ENCODE assay signal across 1 cellular context in genomic region chr20:6663104-6663503, GRCh38.
TF ChIP-seq lines count a peak whose summit lies in the region.

No MANE protein-coding gene starts in this region.

TF ChIP-seq in HepG2, 621 proteins besides CTCF, POLR2A, EP300 and RAD21 (continued from another document):
- TF ChIP-seq TBX2 (CRISPR knock-in tag; IDR thresholded peaks at IDR 0.05; ENCODE audit: borderline replicate concordance) = no peak
- TF ChIP-seq WIZ (CRISPR knock-in tag; IDR thresholded peaks at IDR 0.05) = no peak
- no peak for TF ChIP-seq ZNF563 (CRISPR knock-in tag; IDR thresholded peaks at IDR 0.05)
- TF ChIP-seq AHDC1 (CRISPR knock-in tag; IDR thresholded peaks at IDR 0.05; ENCODE audit: borderline replicate concordance) = peak; percentile 32; the same call in 1 of the 2 replicates
- no peak for TF ChIP-seq ELF3 (CRISPR knock-in tag; IDR thresholded peaks at IDR 0.05)
- no peak for TF ChIP-seq DDIT3 (CRISPR knock-in tag; IDR thresholded peaks at IDR 0.05)
- TF ChIP-seq CHD4 (IDR thresholded peaks at IDR 0.05; ENCODE audit: borderline replicate concordance, low read length) = no peak
- 0 out of 2 replicates have a peak, but pooled peaks have one; percentile 14 for TF ChIP-seq TCF7 (IDR thresholded peaks at IDR 0.05; ENCODE audit: low read depth)
- TF ChIP-seq ZNF205 (CRISPR knock-in tag; IDR thresholded peaks at IDR 0.05) = no peak
- TF ChIP-seq, protein P1, sequence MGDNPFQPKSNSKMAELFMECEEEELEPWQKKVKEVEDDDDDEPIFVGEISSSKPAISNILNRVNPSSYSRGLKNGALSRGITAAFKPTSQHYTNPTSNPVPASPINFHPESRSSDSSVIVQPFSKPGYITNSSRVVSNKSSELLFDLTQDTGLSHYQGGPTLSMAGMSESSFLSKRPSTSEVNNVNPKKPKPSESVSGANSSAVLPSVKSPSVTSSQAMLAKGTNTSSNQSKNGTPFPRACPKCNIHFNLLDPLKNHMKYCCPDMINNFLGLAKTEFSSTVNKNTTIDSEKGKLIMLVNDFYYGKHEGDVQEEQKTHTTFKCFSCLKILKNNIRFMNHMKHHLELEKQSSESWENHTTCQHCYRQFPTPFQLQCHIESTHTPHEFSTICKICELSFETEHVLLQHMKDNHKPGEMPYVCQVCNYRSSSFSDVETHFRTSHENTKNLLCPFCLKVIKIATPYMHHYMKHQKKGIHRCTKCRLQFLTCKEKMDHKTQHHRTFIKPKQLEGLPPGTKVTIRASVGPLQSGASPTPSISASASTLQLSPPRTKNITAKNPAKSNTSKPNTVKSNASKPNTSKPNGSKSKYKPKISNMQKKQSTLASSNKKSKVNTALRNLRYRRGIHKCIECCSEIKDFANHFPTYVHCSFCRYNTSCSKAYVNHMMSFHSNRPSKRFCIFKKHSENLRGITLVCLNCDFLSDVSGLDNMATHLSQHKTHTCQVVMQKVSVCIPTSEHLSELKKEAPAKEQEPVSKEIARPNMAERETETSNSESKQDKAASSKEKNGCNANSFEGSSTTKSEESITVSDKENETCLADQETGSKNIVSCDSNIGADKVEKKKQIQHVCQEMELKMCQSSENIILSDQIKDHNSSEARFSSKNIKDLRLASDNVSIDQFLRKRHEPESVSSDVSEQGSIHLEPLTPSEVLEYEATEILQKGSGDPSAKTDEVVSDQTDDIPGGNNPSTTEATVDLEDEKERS (CRISPR knock-in tag; IDR thresholded peaks at IDR 0.05) = no peak
- no peak for TF ChIP-seq ZNF12 (CRISPR knock-in tag; IDR thresholded peaks at IDR 0.05)
- TF ChIP-seq, protein P2, sequence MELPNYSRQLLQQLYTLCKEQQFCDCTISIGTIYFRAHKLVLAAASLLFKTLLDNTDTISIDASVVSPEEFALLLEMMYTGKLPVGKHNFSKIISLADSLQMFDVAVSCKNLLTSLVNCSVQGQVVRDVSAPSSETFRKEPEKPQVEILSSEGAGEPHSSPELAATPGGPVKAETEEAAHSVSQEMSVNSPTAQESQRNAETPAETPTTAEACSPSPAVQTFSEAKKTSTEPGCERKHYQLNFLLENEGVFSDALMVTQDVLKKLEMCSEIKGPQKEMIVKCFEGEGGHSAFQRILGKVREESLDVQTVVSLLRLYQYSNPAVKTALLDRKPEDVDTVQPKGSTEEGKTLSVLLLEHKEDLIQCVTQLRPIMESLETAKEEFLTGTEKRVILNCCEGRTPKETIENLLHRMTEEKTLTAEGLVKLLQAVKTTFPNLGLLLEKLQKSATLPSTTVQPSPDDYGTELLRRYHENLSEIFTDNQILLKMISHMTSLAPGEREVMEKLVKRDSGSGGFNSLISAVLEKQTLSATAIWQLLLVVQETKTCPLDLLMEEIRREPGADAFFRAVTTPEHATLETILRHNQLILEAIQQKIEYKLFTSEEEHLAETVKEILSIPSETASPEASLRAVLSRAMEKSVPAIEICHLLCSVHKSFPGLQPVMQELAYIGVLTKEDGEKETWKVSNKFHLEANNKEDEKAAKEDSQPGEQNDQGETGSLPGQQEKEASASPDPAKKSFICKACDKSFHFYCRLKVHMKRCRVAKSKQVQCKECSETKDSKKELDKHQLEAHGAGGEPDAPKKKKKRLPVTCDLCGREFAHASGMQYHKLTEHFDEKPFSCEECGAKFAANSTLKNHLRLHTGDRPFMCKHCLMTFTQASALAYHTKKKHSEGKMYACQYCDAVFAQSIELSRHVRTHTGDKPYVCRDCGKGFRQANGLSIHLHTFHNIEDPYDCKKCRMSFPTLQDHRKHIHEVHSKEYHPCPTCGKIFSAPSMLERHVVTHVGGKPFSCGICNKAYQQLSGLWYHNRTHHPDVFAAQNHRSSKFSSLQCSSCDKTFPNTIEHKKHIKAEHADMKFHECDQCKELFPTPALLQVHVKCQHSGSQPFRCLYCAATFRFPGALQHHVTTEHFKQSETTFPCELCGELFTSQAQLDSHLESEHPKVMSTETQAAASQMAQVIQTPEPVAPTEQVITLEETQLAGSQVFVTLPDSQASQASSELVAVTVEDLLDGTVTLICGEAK (IDR thresholded peaks at IDR 0.05) = no peak
- TF ChIP-seq, protein P2 (CRISPR knock-in tag; IDR thresholded peaks at IDR 0.05) = no peak
TF ChIP-seq in HepG2: peak in this region for 5.
